ENCODE assay signal across 5 cellular contexts in the genomic region with DNA sequence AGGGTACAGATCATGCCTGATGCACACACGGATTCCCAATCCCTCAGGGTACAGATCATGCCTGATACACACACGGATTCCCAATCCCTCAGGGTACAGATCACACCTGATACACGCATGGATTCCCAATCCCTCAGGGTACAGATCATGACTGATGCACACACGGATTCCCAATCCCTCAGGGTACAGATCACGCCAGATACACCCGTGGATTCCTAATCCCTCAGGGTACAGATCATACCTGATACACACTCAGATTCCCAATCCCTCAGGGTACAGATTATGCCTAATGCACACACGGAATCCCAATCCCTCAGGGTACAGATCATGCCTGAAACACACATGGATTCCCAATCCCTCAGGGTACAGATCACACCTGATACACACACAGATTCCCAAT. TPM values are rescaled to one million over a fixed set of nuclear protein-coding genes. Genes with fewer than 3 reads are reported as not detected.
"Had no signal": no experiment of that assay in that cellular context is flagged by ENCODE, and none has a peak within 500 bp of the region (broad histone marks: within the 10 kb centered on the region; RNA-seq: fewer than 3 reads in every experiment).

No MANE protein-coding gene starts in this region.

RNA-seq across cellular contexts. Expression of a gene that starts 34.3 kb away (rescaled TPM):
- total RNA-seq: activated naive CD4-positive, alpha-beta T cell treated with anti-CD3 and anti-CD28 coated beads for 36 hours; activated naive CD8-positive, alpha-beta T cell treated with anti-CD3 and anti-CD28 coated beads for 36 hours; activated T-helper 1 cell treated with anti-CD3 and anti-CD28 coated beads, Interleukin-12 subunit alpha, Interleukin-12 subunit beta, Interleukin-2, Interleukin-4 antibody, amounts not matched to agents 30 ng/mL and 10 ng/mL and 1 ng/mL, durations not matched to agents 14 hours and 24 hours and 36 hours; activated T-helper 2 cell treated with anti-CD3 and anti-CD28 coated beads, Interferon-gamma antibody, Interleukin-2, Interleukin-4, amounts not matched to agents 10 μg/mL and 5 μg/mL and 100 μg/mL, durations not matched to agents 14 hours and 24 hours and 36 hours; cardiac muscle cell had no signal
- polyA plus RNA-seq: cardiac muscle cell had no signal
